Comparison of ENCODE assay signal across 1 cellular context in genomic region chr9:35656841-35657326, GRCh38.
A peak's percentile ranks its signal among the peaks of the same experiment; 100 is the strongest.
TF ChIP-seq lines count a peak whose summit lies in the region.

No MANE protein-coding gene starts in this region.

TF ChIP-seq in K562, 482 proteins besides CTCF, POLR2A, EP300 and RAD21 (continues in another document):
- TF ChIP-seq SOX6 (IDR thresholded peaks at IDR 0.05) (no peak), E2F1 (CRISPR knock-in tag; IDR thresholded peaks at IDR 0.05) (no peak), SMARCA4 (IDR thresholded peaks at IDR 0.05) (0 out of 2 replicates have a peak, but pooled peaks have one; percentile 21), NFXL1 (CRISPR knock-in tag; IDR thresholded peaks at IDR 0.05) (no peak), STAT5B (CRISPR knock-in tag; IDR thresholded peaks at IDR 0.05) (no peak), THRAP3 (IDR thresholded peaks at IDR 0.05; ENCODE audit: borderline replicate concordance) (no peak), TCF7L2 (IDR thresholded peaks at IDR 0.05; ENCODE audit: low read depth, low read length) (no peak), RREB1 (CRISPR knock-in tag; IDR thresholded peaks at IDR 0.05) (no peak), E2F8 (IDR thresholded peaks at IDR 0.05; ENCODE audit: low read depth, partially characterized antibody) (no peak), KAT7 (CRISPR knock-in tag; IDR thresholded peaks at IDR 0.05; ENCODE audit: borderline replicate concordance) (no peak), CHD4 (IDR thresholded peaks at IDR 0.05; ENCODE audit: insufficient read depth, insufficient replicate concordance, low read depth, low read length, poor library complexity, severe bottlenecking) (no peak), PTTG1 (tag; IDR thresholded peaks at IDR 0.05; ENCODE audit: low read depth) (no peak), ESRRA (IDR thresholded peaks at IDR 0.05; ENCODE audit: borderline replicate concordance, low read depth) (no peak), BHLHE40 (IDR thresholded peaks at IDR 0.05; ENCODE audit: low read length) (0 out of 2 replicates have a peak, but pooled peaks have one; percentile 15), HSF4 (CRISPR knock-in tag; IDR thresholded peaks at IDR 0.05; ENCODE audit: borderline replicate concordance) (no peak), ZSCAN32 (CRISPR knock-in tag; IDR thresholded peaks at IDR 0.05) (no peak), GTF2F1 (IDR thresholded peaks at IDR 0.05; ENCODE audit: low read depth, low read length) (no peak), GATA2 (CRISPR knock-in tag; IDR thresholded peaks at IDR 0.05) (no peak), MBD2 (IDR thresholded peaks at IDR 0.05; ENCODE audit: borderline replicate concordance, low read depth) (no peak), ZNF318 (IDR thresholded peaks at IDR 0.05; ENCODE audit: borderline replicate concordance in 1 of 2, low read depth in 1 of 2) (no peak), USF1 (CRISPR knock-in tag; IDR thresholded peaks at IDR 0.05) (no peak)
- TF ChIP-seq, protein P1, sequence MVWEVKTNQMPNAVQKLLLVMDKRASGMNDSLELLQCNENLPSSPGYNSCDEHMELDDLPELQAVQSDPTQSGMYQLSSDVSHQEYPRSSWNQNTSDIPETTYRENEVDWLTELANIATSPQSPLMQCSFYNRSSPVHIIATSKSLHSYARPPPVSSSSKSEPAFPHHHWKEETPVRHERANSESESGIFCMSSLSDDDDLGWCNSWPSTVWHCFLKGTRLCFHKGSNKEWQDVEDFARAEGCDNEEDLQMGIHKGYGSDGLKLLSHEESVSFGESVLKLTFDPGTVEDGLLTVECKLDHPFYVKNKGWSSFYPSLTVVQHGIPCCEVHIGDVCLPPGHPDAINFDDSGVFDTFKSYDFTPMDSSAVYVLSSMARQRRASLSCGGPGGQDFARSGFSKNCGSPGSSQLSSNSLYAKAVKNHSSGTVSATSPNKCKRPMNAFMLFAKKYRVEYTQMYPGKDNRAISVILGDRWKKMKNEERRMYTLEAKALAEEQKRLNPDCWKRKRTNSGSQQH (CRISPR knock-in tag; IDR thresholded peaks at IDR 0.05): no peak
- TF ChIP-seq, protein P2, sequence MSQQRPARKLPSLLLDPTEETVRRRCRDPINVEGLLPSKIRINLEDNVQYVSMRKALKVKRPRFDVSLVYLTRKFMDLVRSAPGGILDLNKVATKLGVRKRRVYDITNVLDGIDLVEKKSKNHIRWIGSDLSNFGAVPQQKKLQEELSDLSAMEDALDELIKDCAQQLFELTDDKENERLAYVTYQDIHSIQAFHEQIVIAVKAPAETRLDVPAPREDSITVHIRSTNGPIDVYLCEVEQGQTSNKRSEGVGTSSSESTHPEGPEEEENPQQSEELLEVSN (IDR thresholded peaks at IDR 0.05; ENCODE audit: borderline replicate concordance in 1 of 2, extremely low read depth in 1 of 2, insufficient read depth in 1 of 2, insufficient read length in 1 of 2, low read depth in 1 of 2, low read length in 1 of 2, poor library complexity in 1 of 2, severe bottlenecking in 1 of 2): peak in 1 of 2 experiments; percentile 33
